Comparison of ENCODE assay signal across 14 cellular contexts in genomic region chr20:14332796-14333345, GRCh38. TPM values are rescaled to one million over a fixed set of nuclear protein-coding genes. Genes with fewer than 3 reads are reported as not detected.
A peak's percentile ranks its signal among the peaks of the same experiment; 100 is the strongest.
DNase-seq lines count a peak whose midpoint lies in the region; ATAC-seq lines count a peak whose summit lies in the region.
"Had no signal": no experiment of that assay in that cellular context is flagged by ENCODE, and none has a peak within 500 bp of the region (broad histone marks: within the 10 kb centered on the region; RNA-seq: fewer than 3 reads in every experiment).

No MANE protein-coding gene starts in this region.

- no peak overlapping the region for H2BK12ac ChIP-seq in mesenchymal stem cell (ENCODE audit: low read length in 2 of 2)

- H3K4me2 ChIP-seq in mesendoderm (ENCODE audit: low read length) = no peak overlapping the region
- H3K4me2 ChIP-seq in skeletal muscle satellite cell (ENCODE audit: low read length) = peak overlapping the region; percentile 81
- H3K4me2 ChIP-seq in mesenchymal stem cell (ENCODE audit: low read length, poor library complexity, severe bottlenecking) = no peak overlapping the region

- H3K4me3 Mint-ChIP-seq in immature natural killer cell = no peak overlapping the region

- H3K14ac ChIP-seq in mesenchymal stem cell (ENCODE audit: low read length in 2 of 2) = no peak overlapping the region

- H2AFZ ChIP-seq in mesenchymal stem cell (ENCODE audit: low read depth, low read length) = no peak overlapping the region

- H3K27me3 ChIP-seq in MG63 (no peaks in the 10 kb centered on the region), ectodermal cell (ENCODE audit: control insufficient read depth, insufficient read depth, low read length, poor library complexity, severe bottlenecking) (no peaks in the 10 kb centered on the region), mesendoderm (ENCODE audit: insufficient read depth, low read length, poor library complexity) (no peaks in the 10 kb centered on the region), skeletal muscle satellite cell (ENCODE audit: control insufficient read depth, insufficient read depth, low read length) (no peaks in the 10 kb centered on the region), mesenchymal stem cell (ENCODE audit: control insufficient read depth in 1 of 2, insufficient read depth in 1 of 2, low read length in 2 of 2) (no peaks in the 10 kb centered on the region)
- H3K27me3 ChIP-seq: right atrium auricular region had no signal

- H4K91ac ChIP-seq in mesenchymal stem cell (ENCODE audit: low read length) = no peak overlapping the region

- H3K4me3 ChIP-seq in MG63 (peak overlapping the region; percentile 60), ectodermal cell (ENCODE audit: insufficient read depth, low read depth, low read length) (peak overlapping the region; percentile 64), mesendoderm (ENCODE audit: low read length) (no peak overlapping the region), skeletal muscle satellite cell (ENCODE audit: low read length) (no peak overlapping the region), mesenchymal stem cell (ENCODE audit: insufficient read depth in 1 of 2, low read depth in 1 of 2, low read length in 2 of 2) (no peak overlapping the region)
- H3K4me3 ChIP-seq: right atrium auricular region, thoracic aorta had no signal

- 82 to 100% methylated on average over 1 to 4 of the region's 4 CpGs for WGBS in ectodermal cell, 2 experiments
- no CpG with 5 or more reads among the region's 4 CpGs for WGBS in mesendoderm (ENCODE audit: extremely low coverage, insufficient coverage, low lambda C conversion rate)
- WGBS in mesenchymal stem cell = 63% methylated on average over 3 of the region's 4 CpGs

- no peak overlapping the region for H4K8ac ChIP-seq in mesendoderm (ENCODE audit: low read depth, low read length)
- H4K8ac ChIP-seq in mesenchymal stem cell (ENCODE audit: low read length) = no peak overlapping the region

- no peaks in the 10 kb centered on the region for H3K4me1 Mint-ChIP-seq in immature natural killer cell

- no peaks in the 10 kb centered on the region for H3K36me3 Mint-ChIP-seq in immature natural killer cell

- H2BK5ac ChIP-seq in mesendoderm (ENCODE audit: low read length) (no peak overlapping the region), mesenchymal stem cell (ENCODE audit: low read depth, low read length, poor library complexity, severe bottlenecking) (no peak overlapping the region)

- H2AK5ac ChIP-seq in mesendoderm (ENCODE audit: low read length) (no peak overlapping the region), mesenchymal stem cell (ENCODE audit: low read length, severe bottlenecking) (no peak overlapping the region)

- H3K79me1 ChIP-seq in mesendoderm (ENCODE audit: low read length) (no peaks in the 10 kb centered on the region), mesenchymal stem cell (replicated peaks; ENCODE audit: low read length, poor library complexity, severe bottlenecking) (peaks cover 1% of the 10 kb centered on the region)

- no peak overlapping the region for H3K27ac ChIP-seq in ectodermal cell (ENCODE audit: insufficient read depth, low read depth, low read length, poor library complexity, severe bottlenecking)
- no peak overlapping the region for H3K27ac ChIP-seq in mesendoderm (ENCODE audit: low read depth, low read length)
- H3K27ac ChIP-seq in mesenchymal stem cell (ENCODE audit: low read length, poor library complexity, severe bottlenecking) = no peak overlapping the region
- H3K27ac ChIP-seq: right atrium auricular region, thoracic aorta had no signal

- no peak for DNase-seq in MG63
- DNase-seq in mesendoderm = no peak
- DNase-seq in central memory CD4-positive, alpha-beta T cell = no peak
- DNase-seq in mesenchymal stem cell = no peak
- no peak for DNase-seq in immature natural killer cell
- DNase-seq: activated CD4-positive, alpha-beta T cell treated with anti-CD3 and anti-CD28 coated beads for 1 hour; activated naive CD4-positive, alpha-beta T cell treated with anti-CD3 and anti-CD28 coated beads, Interleukin-2, amount 50 U/mL, for 16 hours; DMS53; stimulated activated CD4-positive, alpha-beta T cell treated with anti-CD3 and anti-CD28 coated beads, Interleukin-2, amount 100 ng/mL, for 24 hours had no signal

- H3K9me3 Mint-ChIP-seq in immature natural killer cell = peaks cover 0 to 42% (median 8%) of the 10 kb centered on the region in 6 donors

- no peak overlapping the region for H3K27ac Mint-ChIP-seq in immature natural killer cell

- no peaks in the 10 kb centered on the region for H3K27me3 Mint-ChIP-seq in immature natural killer cell (ENCODE audit: low read depth in 3 of 3)

- H4K5ac ChIP-seq in mesendoderm (ENCODE audit: low read length) = no peak overlapping the region

- no peak overlapping the region for H3K56ac ChIP-seq in mesendoderm (ENCODE audit: low read length)

- H3K79me2 ChIP-seq in mesendoderm (ENCODE audit: control insufficient read depth, insufficient read depth, low read length) = no peaks in the 10 kb centered on the region

- H2BK120ac ChIP-seq in mesendoderm (ENCODE audit: low read depth, low read length) = no peak overlapping the region
- no peak overlapping the region for H2BK120ac ChIP-seq in mesenchymal stem cell (ENCODE audit: low read depth, low read length)

- H2BK15ac ChIP-seq in mesendoderm (replicated peaks; ENCODE audit: low read depth) (no peak overlapping the region), mesenchymal stem cell (ENCODE audit: low read depth, poor library complexity, severe bottlenecking) (no peak overlapping the region)

- H3K4ac ChIP-seq in mesendoderm (ENCODE audit: low read depth, low read length) (no peak overlapping the region), mesenchymal stem cell (ENCODE audit: low read depth in 1 of 2, low read length in 2 of 2) (no peak overlapping the region)

- ATAC-seq in HG02642 (IDR thresholded peaks at IDR 0.05; ENCODE audit: poor library complexity, unreplicated experiment) = no peak

- H3K9ac ChIP-seq in mesendoderm (ENCODE audit: low read length) (peak overlapping the region; percentile 4), skeletal muscle satellite cell (ENCODE audit: low read depth, low read length) (no peak overlapping the region), mesenchymal stem cell (ENCODE audit: low read length) (no peak overlapping the region)

- H3K36me3 ChIP-seq in MG63 = peaks cover 4% of the 10 kb centered on the region; the same call in 1 of the 2 replicates
- H3K36me3 ChIP-seq in ectodermal cell (ENCODE audit: control insufficient read depth, insufficient read depth, low read length) = no peaks in the 10 kb centered on the region
- H3K36me3 ChIP-seq in mesendoderm (ENCODE audit: control insufficient read depth, insufficient read depth, low read length) = no peaks in the 10 kb centered on the region
- H3K36me3 ChIP-seq in skeletal muscle satellite cell (ENCODE audit: insufficient read depth, low read length) = peaks cover 8% of the 10 kb centered on the region
- no peaks in the 10 kb centered on the region for H3K36me3 ChIP-seq in mesenchymal stem cell (ENCODE audit: control insufficient read depth in 1 of 2, insufficient read depth in 2 of 2, low read depth in 1 of 2, low read length in 2 of 2)
- H3K36me3 ChIP-seq: right atrium auricular region, thoracic aorta had no signal

- no peak overlapping the region for H3K18ac ChIP-seq in mesendoderm (ENCODE audit: low read length)
- H3K18ac ChIP-seq in mesenchymal stem cell (ENCODE audit: low read depth in 1 of 2, low read length in 2 of 2) = no peak overlapping the region

- no peaks in the 10 kb centered on the region for H3K9me3 ChIP-seq in MG63
- H3K9me3 ChIP-seq in ectodermal cell (ENCODE audit: control insufficient read depth, low read length) = no peaks in the 10 kb centered on the region
- H3K9me3 ChIP-seq in skeletal muscle satellite cell (replicated peaks; ENCODE audit: low read length) = no peaks in the 10 kb centered on the region
- no peaks in the 10 kb centered on the region for H3K9me3 ChIP-seq in mesenchymal stem cell (ENCODE audit: control insufficient read depth, low read length)
- H3K9me3 ChIP-seq: right atrium auricular region, thoracic aorta had no signal

- H3K4me1 ChIP-seq in ectodermal cell (ENCODE audit: control insufficient read depth, insufficient read depth, low read length) = peaks cover 15% of the 10 kb centered on the region
- H3K4me1 ChIP-seq in mesendoderm (ENCODE audit: control insufficient read depth, low read depth, low read length) = peaks cover 2% of the 10 kb centered on the region
- H3K4me1 ChIP-seq in skeletal muscle satellite cell (ENCODE audit: control insufficient read depth, insufficient read depth, low read length) = peaks cover 13% of the 10 kb centered on the region
- no peaks in the 10 kb centered on the region for H3K4me1 ChIP-seq in mesenchymal stem cell (ENCODE audit: control insufficient read depth, insufficient read depth, low read depth, low read length)
- H3K4me1 ChIP-seq: right atrium auricular region had no signal

- H3K23ac ChIP-seq in mesendoderm (ENCODE audit: low read length) (no peak overlapping the region), mesenchymal stem cell (ENCODE audit: low read length in 2 of 2) (no peak overlapping the region)

RNA-seq across cellular contexts. Expression of gene FLRT3, which starts 4.5 kb away (rescaled TPM):
- 32.3 and 51.6 TPM in 2 replicates for total RNA-seq in MG63 (2014; rRNA removed; shearing (Covaris generic); ENCODE audit: low replicate concordance)
- 52.7 TPM for polyA plus RNA-seq in ectodermal cell (2013, experiment 1 of 4)
- polyA plus RNA-seq in ectodermal cell (2013, experiment 2 of 4) = 69.5 TPM
- 53.4 TPM for polyA plus RNA-seq in ectodermal cell (2013, experiment 3 of 4)
- polyA plus RNA-seq in ectodermal cell (2013, experiment 4 of 4) = 53.3 TPM
- 8.9 TPM for polyA plus RNA-seq in mesendoderm (2013, experiment 1 of 2)
- 8.2 TPM for polyA plus RNA-seq in mesendoderm (2013, experiment 2 of 2)
- total RNA-seq in skeletal muscle satellite cell (2012; rRNA removed) = 8.6 and 14.9 TPM in 2 replicates
- 1.8 TPM for polyA plus RNA-seq in mesenchymal stem cell (2013, experiment 1 of 2)
- polyA plus RNA-seq in mesenchymal stem cell (2013, experiment 2 of 2) = 1.9 TPM
- not detected for polyA plus RNA-seq in immature natural killer cell

Comparison
In these comparisons a context has a peak if more than half of its experiments do, and no peak if none do; other contexts are left out.
1. H3K4me3 ChIP-seq: peak in MG63 (single experiment) and ectodermal cell (single experiment); none in mesendoderm (single experiment), skeletal muscle satellite cell (single experiment) and mesenchymal stem cell (0 of 2).